8 cellular contexts compared by ENCODE assay signal in genomic region chr3:58432905-58433304, GRCh38. TPM values are rescaled to one million over a fixed set of nuclear protein-coding genes. Genes with fewer than 3 reads are reported as not detected.
DNase-seq lines count a peak whose midpoint lies in the region; ATAC-seq, FAIRE-seq and TF ChIP-seq lines count a peak whose summit lies in the region.

No MANE protein-coding gene starts in this region.

- H3K4me1 Mint-ChIP-seq in natural killer cell treated with Interleukin-12 subunit alpha and Interleukin-12 subunit beta and Interleukin-15 and Interleukin-18, amount 100 ng/mL, for 72 hours (ENCODE audit: low read depth in 2 of 2) = peaks cover 19 to 23% of the 10 kb centered on the region in 2 donors

- peaks cover 12% of the 10 kb centered on the region for H3K36me3 Mint-ChIP-seq in natural killer cell treated with Interleukin-12 subunit alpha and Interleukin-12 subunit beta and Interleukin-15 and Interleukin-18, amount 100 ng/mL, for 72 hours

- H3K27ac ChIP-seq in dorsolateral prefrontal cortex = peak overlapping the region; percentile 81 to 100 (median 97)

- peak overlapping the region; percentile 91 to 95 for H3K27ac Mint-ChIP-seq in natural killer cell treated with Interleukin-12 subunit alpha and Interleukin-12 subunit beta and Interleukin-15 and Interleukin-18, amount 100 ng/mL, for 72 hours

- ATAC-seq in natural killer cell treated with Interleukin-12 subunit alpha and Interleukin-12 subunit beta and Interleukin-15 and Interleukin-18, amount 100 ng/mL, for 72 hours = no peak

- H3K4me1 ChIP-seq in BE2C (no peaks in the 10 kb centered on the region), Loucy (ENCODE audit: insufficient read depth, low read length, poor library complexity, severe bottlenecking) (peaks cover 31% of the 10 kb centered on the region)

- H3K4me3 ChIP-seq in BE2C (ENCODE audit: low read depth, low read length) (peak overlapping the region; percentile 70), Loucy (ENCODE audit: low read length, poor library complexity, severe bottlenecking) (peak overlapping the region; percentile 82), dorsolateral prefrontal cortex (peak overlapping the region; percentile 51 to 97 (median 82))

- no peaks in the 10 kb centered on the region for H3K9me2 ChIP-seq in Loucy (replicated peaks; ENCODE audit: low read depth, low read length)

- H3K9ac ChIP-seq in Loucy (ENCODE audit: low read depth, low read length, poor library complexity, severe bottlenecking) = peak overlapping the region; percentile 82

- H2AFZ ChIP-seq in Loucy (ENCODE audit: low read length) = no peak overlapping the region

- H3F3A ChIP-seq in Loucy (ENCODE audit: low read depth) = no peaks in the 10 kb centered on the region

- H4K20me1 ChIP-seq in Loucy (ENCODE audit: insufficient read depth, low read length, poor library complexity, severe bottlenecking) = peaks cover 40% of the 10 kb centered on the region

- intact Hi-C loops in dorsolateral prefrontal cortex (cut with DNase I) = loop anchor here (1.0 to 10.0 kb wide), 5 partner anchors 59 to 192 kb away; partner anchors contain the start of gene KCTD6 (in 2 of the 2)

- no peak for FAIRE-seq in H54 (lab: Jason Lieb, UNC)

- H3K4me2 ChIP-seq in Loucy (ENCODE audit: low read depth, low read length, poor library complexity, severe bottlenecking) = peak overlapping the region; percentile 88

- peak overlapping the region; percentile 98 for H3K4me3 Mint-ChIP-seq in natural killer cell treated with Interleukin-12 subunit alpha and Interleukin-12 subunit beta and Interleukin-15 and Interleukin-18, amount 100 ng/mL, for 72 hours

- H3K27me3 ChIP-seq in BE2C (no peaks in the 10 kb centered on the region), Loucy (ENCODE audit: insufficient read depth, low read length, poor library complexity, severe bottlenecking) (no peaks in the 10 kb centered on the region), dorsolateral prefrontal cortex (no peaks in the 10 kb centered on the region)

- H3K36me3 ChIP-seq in BE2C (peaks cover 16% of the 10 kb centered on the region), Loucy (ENCODE audit: insufficient read depth, low read length) (peaks cover 38% of the 10 kb centered on the region)

- TF ChIP-seq POLR2A in H54 (IDR thresholded peaks at IDR 0.05; ENCODE audit: low read depth, low read length) = no peak

- no peaks in the 10 kb centered on the region for H3K9me3 ChIP-seq in BE2C
- H3K9me3 ChIP-seq in Loucy (ENCODE audit: insufficient read depth, low read depth, low read length) = no peaks in the 10 kb centered on the region

- no peaks in the 10 kb centered on the region for H3K27me3 Mint-ChIP-seq in natural killer cell treated with Interleukin-12 subunit alpha and Interleukin-12 subunit beta and Interleukin-15 and Interleukin-18, amount 100 ng/mL, for 72 hours

- no peak for DNase-seq in BE2C
- DNase-seq in dorsolateral prefrontal cortex = no peak
- DNase-seq in natural killer cell treated with Interleukin-12 subunit alpha and Interleukin-12 subunit beta and Interleukin-15 and Interleukin-18, amount 100 ng/mL, for 72 hours (ENCODE audit: low spot score) = no peak
- DNase-seq in H54 (ENCODE audit: insufficient read length, low spot score) = no peak
- DNase-seq in DMS153 treated with DMSO at 0.1 percent for 48 hours (lab: John Stamatoyannopoulos, UW; ENCODE audit: unreplicated experiment) = no peak
- no peak for DNase-seq in NCI-H2029 treated with DMSO at 0.1 percent for 48 hours (lab: John Stamatoyannopoulos, UW)
- DNase-seq in hippocampal formation (lab: John Stamatoyannopoulos, UW) = no peak

- H3K79me2 ChIP-seq in Loucy (ENCODE audit: insufficient read depth, low read length) = peaks cover 47% of the 10 kb centered on the region

- no peaks in the 10 kb centered on the region for H3K9me3 Mint-ChIP-seq in natural killer cell treated with Interleukin-12 subunit alpha and Interleukin-12 subunit beta and Interleukin-15 and Interleukin-18, amount 100 ng/mL, for 72 hours

- TF ChIP-seq CTCF in BE2C (IDR thresholded peaks at IDR 0.05; ENCODE audit: low read depth, low read length) (no peak), Loucy (conservative IDR thresholded peaks at IDR 0.05; ENCODE audit: low read length) (no peak), dorsolateral prefrontal cortex (IDR thresholded peaks at IDR 0.05 in 54 of 56, conservative IDR thresholded peaks at IDR 0.05 in 2 of 56; ENCODE audit: low read depth in 1 of 56, partially characterized antibody in 56 of 56) (no peak)

RNA-seq across cellular contexts. Expression of gene PDHB, which starts 0.7 kb away (rescaled TPM):
- 58.6 TPM for polyA plus RNA-seq in BE2C (2012; ENCODE audit: insufficient read depth, insufficient read length, low read depth)
- 10 to 100 TPM; 33.2 to 82.3 (median 62.6) TPM for total RNA-seq in dorsolateral prefrontal cortex
- 10 to 100 TPM; 30.6 to 41.7 TPM for total RNA-seq in natural killer cell treated with Interleukin-12 subunit alpha and Interleukin-12 subunit beta and Interleukin-15 and Interleukin-18, amount 100 ng/mL, for 72 hours

RNA-seq across cellular contexts. Expression of gene KCTD6, which starts 59.0 kb away (rescaled TPM):
- 8.0 TPM for polyA plus RNA-seq in BE2C (2012; ENCODE audit: insufficient read depth, insufficient read length, low read depth)
- total RNA-seq in dorsolateral prefrontal cortex = 10 to 100 TPM; 21.0 to 44.7 (median 30.4) TPM
- 1 to 10 TPM; 4.0 to 5.3 TPM for total RNA-seq in natural killer cell treated with Interleukin-12 subunit alpha and Interleukin-12 subunit beta and Interleukin-15 and Interleukin-18, amount 100 ng/mL, for 72 hours
